Comparison of ENCODE assay signal across 21 cellular contexts in the genomic region with DNA sequence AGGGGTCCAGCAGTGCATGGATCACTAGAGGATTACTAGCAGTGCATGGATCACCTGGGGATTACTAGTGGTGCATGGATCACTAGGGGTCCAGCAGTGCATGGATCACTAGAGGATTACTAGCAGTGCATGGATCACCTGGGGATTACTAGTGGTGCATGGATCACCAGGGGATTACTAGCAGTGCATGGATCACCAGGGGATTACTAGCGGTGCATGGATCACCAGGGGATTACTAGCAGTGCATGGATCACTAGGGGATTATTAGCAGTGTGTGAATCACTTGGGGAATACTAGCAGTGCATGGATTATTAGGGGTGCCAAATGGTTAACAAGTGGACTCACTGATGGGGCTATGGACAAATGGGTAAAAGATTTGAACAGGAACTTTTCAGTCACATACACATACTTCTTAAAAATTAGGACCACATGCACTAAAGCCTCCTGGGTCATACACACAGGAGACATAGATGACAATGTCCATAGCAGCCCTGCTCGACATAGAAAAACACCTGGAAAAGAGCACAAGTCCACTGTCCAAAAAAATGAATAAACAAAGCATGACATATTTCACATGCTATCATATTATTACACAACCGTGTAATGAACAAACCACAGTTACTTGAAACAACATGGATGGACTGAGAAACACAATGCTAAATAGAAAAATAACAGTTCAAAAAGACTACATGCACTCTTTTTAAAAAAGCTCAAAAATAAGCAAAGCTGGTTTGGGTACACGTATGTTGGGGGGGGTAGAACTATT.
DNase-seq lines count a peak whose midpoint lies in the region; ATAC-seq, FAIRE-seq and TF ChIP-seq lines count a peak whose summit lies in the region.
"Had no signal": no experiment of that assay in that cellular context is flagged by ENCODE, and none has a peak within 500 bp of the region (broad histone marks: within the 10 kb centered on the region; RNA-seq: fewer than 3 reads in every experiment).

No MANE protein-coding gene starts in this region.

- no peak overlapping the region for H3K4me3 Mint-ChIP-seq in CD4-positive, alpha-beta T cell
- peak overlapping the region in 2 of 10 donors; percentile 62 to 75 for H3K4me3 Mint-ChIP-seq in naive thymus-derived CD4-positive, alpha-beta T cell
- H3K4me3 Mint-ChIP-seq: activated naive CD4-positive, alpha-beta T cell treated with anti-CD3 and anti-CD28 coated beads for 36 hours; activated T-cell treated with anti-CD3 and anti-CD28 coated beads, Interleukin-2, amount 50 U/mL, for 24 hours; GM23338 had no signal

- peaks cover 25% of the 10 kb centered on the region for H3K36me3 Mint-ChIP-seq in CD4-positive, alpha-beta T cell (ENCODE audit: low read depth)
- peaks cover 0 to 15% (median 4%) of the 10 kb centered on the region in 5 donors for H3K36me3 Mint-ChIP-seq in naive thymus-derived CD4-positive, alpha-beta T cell

- H3K14ac ChIP-seq in mesenchymal stem cell (ENCODE audit: low read length in 2 of 2) = no peak overlapping the region

- no peak overlapping the region for H3K4me3 ChIP-seq in K562
- no peak overlapping the region for H3K4me3 ChIP-seq in naive thymus-derived CD4-positive, alpha-beta T cell (ENCODE audit: low read length)
- H3K4me3 ChIP-seq in lower leg skin (ENCODE audit: low read depth, poor library complexity, severe bottlenecking) = no peak overlapping the region
- no peak overlapping the region for H3K4me3 ChIP-seq in mesenchymal stem cell (ENCODE audit: insufficient read depth in 1 of 2, low read depth in 1 of 2, low read length in 2 of 2)
- H3K4me3 ChIP-seq: GM23338, Peyer's patch, SJCRH30 had no signal

- no peaks in the 10 kb centered on the region for H3K27me3 ChIP-seq in CD4-positive, alpha-beta T cell (ENCODE audit: control insufficient read depth, insufficient read depth, low read length)
- no peaks in the 10 kb centered on the region for H3K27me3 ChIP-seq in K562 (ENCODE audit: control insufficient read depth in 2 of 2, insufficient read depth in 2 of 2, low read length in 2 of 2)
- H3K27me3 ChIP-seq in naive thymus-derived CD4-positive, alpha-beta T cell (ENCODE audit: control insufficient read depth in 2 of 2, insufficient read depth in 2 of 2, low read length in 2 of 2) = no peaks in the 10 kb centered on the region
- H3K27me3 ChIP-seq in mesenchymal stem cell (ENCODE audit: control insufficient read depth in 1 of 2, insufficient read depth in 1 of 2, low read length in 2 of 2) = no peaks in the 10 kb centered on the region
- H3K27me3 ChIP-seq: Peyer's patch had no signal

- no peaks in the 10 kb centered on the region for H4K20me1 ChIP-seq in K562 (replicated peaks; ENCODE audit: control insufficient read depth, insufficient read depth, low read length)

- H2BK12ac ChIP-seq in mesenchymal stem cell (ENCODE audit: low read length in 2 of 2) = no peak overlapping the region

- TF ChIP-seq POLR2A in GM12891 (IDR thresholded peaks at IDR 0.05; ENCODE audit: low read depth, low read length) = no peak
- TF ChIP-seq POLR2A in K562 (conservative IDR thresholded peaks at IDR 0.05) = no peak
- no peak for TF ChIP-seq POLR2A in lower leg skin (IDR thresholded peaks at IDR 0.05)

- POLR2A ChIA-PET in CD4-positive, alpha-beta T cell (lab: Charles Lee) = no interaction called here
- POLR2A ChIA-PET in K562 (lab: Yijun Ruan, JAX) = no interaction called here
- POLR2A ChIA-PET in naive thymus-derived CD4-positive, alpha-beta T cell (lab: Charles Lee) = no interaction called here

- H3K9me3 ChIP-seq in CD4-positive, alpha-beta T cell (ENCODE audit: control insufficient read depth, low read length) = peaks cover 5% of the 10 kb centered on the region
- 0 out of 2 replicates have a peak, but pooled peaks cover 2% of the 10 kb centered on the region for H3K9me3 ChIP-seq in K562 (replicated peaks; ENCODE audit: control insufficient read depth, insufficient read depth, low read depth, low read length)
- peaks cover 0 to 9% (median 6%) of the 10 kb centered on the region in 3 experiments for H3K9me3 ChIP-seq in naive thymus-derived CD4-positive, alpha-beta T cell (ENCODE audit: control insufficient read depth in 2 of 3, low read length in 3 of 3)
- peaks cover 3% of the 10 kb centered on the region for H3K9me3 ChIP-seq in mesenchymal stem cell (ENCODE audit: control insufficient read depth, low read length)
- H3K9me3 ChIP-seq: Peyer's patch, SJCRH30 had no signal

- no peak overlapping the region for H3K23ac ChIP-seq in mesenchymal stem cell (ENCODE audit: low read length in 2 of 2)

- H4K91ac ChIP-seq in mesenchymal stem cell (ENCODE audit: low read length) = no peak overlapping the region

- no peaks in the 10 kb centered on the region for H3K79me2 ChIP-seq in K562 (ENCODE audit: control insufficient read depth, insufficient read depth, low read length)

- BruUV-seq in K562 (replicated peaks; lab: Mats Ljungman, UMichigan) = no TSS peak

- CTCF ChIA-PET in CD4-positive, alpha-beta T cell (lab: Charles Lee) = no interaction called here
- CTCF ChIA-PET in K562 (lab: Yijun Ruan, JAX; ENCODE audit: low intra/inter-chr PET ratio) = no interaction called here
- CTCF ChIA-PET in naive thymus-derived CD4-positive, alpha-beta T cell (lab: Charles Lee) = no interaction called here

- TF ChIP-seq RAD21 in K562 (CRISPR knock-in tag; conservative IDR thresholded peaks at IDR 0.05 in 1 of 2, IDR thresholded peaks at IDR 0.05 in 1 of 2) = no peak

- no peak for TF ChIP-seq EP300 in K562 (IDR thresholded peaks at IDR 0.05; ENCODE audit: low read length)

- no peak overlapping the region for H3K9ac ChIP-seq in K562 (ENCODE audit: insufficient read depth in 1 of 2, low read depth in 2 of 2, low read length in 2 of 2)
- H3K9ac ChIP-seq in mesenchymal stem cell (ENCODE audit: low read length) = no peak overlapping the region

- TF ChIP-seq CTCF in CD4-positive, alpha-beta T cell (IDR thresholded peaks at IDR 0.05) = no peak
- no peak for TF ChIP-seq CTCF in K562 (IDR thresholded peaks at IDR 0.05 in 2 of 3, conservative IDR thresholded peaks at IDR 0.05 in 1 of 3; ENCODE audit: insufficient read depth in 2 of 3, low read depth in 1 of 3, low read length in 3 of 3)
- TF ChIP-seq CTCF in lower leg skin (IDR thresholded peaks at IDR 0.05) = no peak

- peaks cover 41% of the 10 kb centered on the region for H3K4me1 Mint-ChIP-seq in CD4-positive, alpha-beta T cell (ENCODE audit: low read depth)
- peaks cover 14 to 90% (median 60%) of the 10 kb centered on the region in 7 donors for H3K4me1 Mint-ChIP-seq in naive thymus-derived CD4-positive, alpha-beta T cell
- H3K4me1 Mint-ChIP-seq: GM23338 had no signal

- no peaks in the 10 kb centered on the region for H3K27me3 Mint-ChIP-seq in CD4-positive, alpha-beta T cell
- peaks cover 0 to 14% (median 0%) of the 10 kb centered on the region in 5 donors for H3K27me3 Mint-ChIP-seq in naive thymus-derived CD4-positive, alpha-beta T cell
- H3K27me3 Mint-ChIP-seq: activated T-cell treated with anti-CD3 and anti-CD28 coated beads, Interleukin-2, amount 50 U/mL, for 24 hours had no signal

- H3K4me1 ChIP-seq in K562 (replicated peaks in 1 of 2; ENCODE audit: control insufficient read depth in 2 of 2, insufficient read depth in 2 of 2, low read length in 2 of 2) = no peaks in the 10 kb centered on the region
- H3K4me1 ChIP-seq in naive thymus-derived CD4-positive, alpha-beta T cell (ENCODE audit: control insufficient read depth in 2 of 2, insufficient read depth in 2 of 2, low read length in 2 of 2) = peaks cover 43 to 44% of the 10 kb centered on the region in 2 donors
- H3K4me1 ChIP-seq in mesenchymal stem cell (ENCODE audit: control insufficient read depth, insufficient read depth, low read depth, low read length) = no peaks in the 10 kb centered on the region
- H3K4me1 ChIP-seq: Peyer's patch, SJCRH30 had no signal

- H3K27ac Mint-ChIP-seq in CD4-positive, alpha-beta T cell = peak overlapping the region; percentile 97
- peak overlapping the region in 8 of 9 donors; percentile 56 to 100 (median 99) for H3K27ac Mint-ChIP-seq in naive thymus-derived CD4-positive, alpha-beta T cell
- H3K27ac Mint-ChIP-seq: GM23338 had no signal

- H3K4me2 ChIP-seq in K562 (ENCODE audit: insufficient read depth, low read length) = no peak overlapping the region
- no peak overlapping the region for H3K4me2 ChIP-seq in mesenchymal stem cell (ENCODE audit: low read length, poor library complexity, severe bottlenecking)
- H3K4me2 ChIP-seq: GM23338 had no signal

- no peak for ATAC-seq in CD4-positive, alpha-beta T cell (ENCODE audit: poor library complexity)
- no peak for ATAC-seq in K562
- ATAC-seq in naive thymus-derived CD4-positive, alpha-beta T cell = no peak
- ATAC-seq: GM23338 had no signal

- H4K8ac ChIP-seq in mesenchymal stem cell (ENCODE audit: low read length) = no peak overlapping the region

- FAIRE-seq in GM12891 (lab: Jason Lieb, UNC) = peak; percentile 97
- FAIRE-seq in K562 (lab: Jason Lieb, UNC) = no peak
- FAIRE-seq: urothelium cell line had no signal

- no peaks in the 10 kb centered on the region for H3K9me1 ChIP-seq in K562 (ENCODE audit: control insufficient read depth, insufficient read depth, low read length)

- no peaks in the 10 kb centered on the region for H3K36me3 ChIP-seq in K562 (ENCODE audit: control insufficient read depth, insufficient read depth, low read length)
- H3K36me3 ChIP-seq in naive thymus-derived CD4-positive, alpha-beta T cell (ENCODE audit: control insufficient read depth in 2 of 3, insufficient read depth in 3 of 3, low read length in 3 of 3) = no peaks in the 10 kb centered on the region
- H3K36me3 ChIP-seq in mesenchymal stem cell (ENCODE audit: control insufficient read depth in 1 of 2, insufficient read depth in 2 of 2, low read depth in 1 of 2, low read length in 2 of 2) = peaks cover 0 to 9% of the 10 kb centered on the region in 2 experiments
- H3K36me3 ChIP-seq: Peyer's patch, SJCRH30 had no signal

- intact Hi-C loops in CD4-positive, alpha-beta T cell (cut with DNase I, micrococcal nuclease) = loop anchor here in 1 of 2 experiments (5.0 kb wide), 1 partner anchor 46 kb away; no protein-coding TSS in a partner anchor
- intact Hi-C loops in K562 (cut with micrococcal nuclease) (no loop called here), lower leg skin (cut with DNase I; ENCODE audit: low total_unique reads) (no loop called here)
- intact Hi-C loops in naive thymus-derived CD4-positive, alpha-beta T cell (cut with micrococcal nuclease) = no loop called here

- no peak overlapping the region for H2AFZ ChIP-seq in K562 (ENCODE audit: low read depth, low read length)
- H2AFZ ChIP-seq in mesenchymal stem cell (ENCODE audit: low read depth, low read length) = no peak overlapping the region
- H2AFZ ChIP-seq: GM23338 had no signal

- H3K9me3 Mint-ChIP-seq in CD4-positive, alpha-beta T cell = peaks cover 7% of the 10 kb centered on the region
- H3K9me3 Mint-ChIP-seq in naive thymus-derived CD4-positive, alpha-beta T cell = peaks cover 0 to 31% (median 12%) of the 10 kb centered on the region in 11 donors
- H3K9me3 Mint-ChIP-seq: GM23338 had no signal

- no peak overlapping the region for H2AK5ac ChIP-seq in mesenchymal stem cell (ENCODE audit: low read length, severe bottlenecking)

- in situ Hi-C loops in K562 (cut with MboI) = loop anchor here (25.0 kb wide), 1 partner anchor 311 kb away; no protein-coding TSS in a partner anchor

- 0% methylated on average over 4 of the region's 4 CpGs for WGBS in K562 (ENCODE audit: insufficient coverage, low coverage, missing lambda C conversion rate)
- 59 to 68% methylated on average over 4 of the region's 4 CpGs for WGBS in lower leg skin, 2 donors
- WGBS in mesenchymal stem cell = 63% methylated on average over 4 of the region's 4 CpGs

- no peak overlapping the region for H3K18ac ChIP-seq in mesenchymal stem cell (ENCODE audit: low read depth in 1 of 2, low read length in 2 of 2)

- peak overlapping the region; percentile 62 for H3K27ac ChIP-seq in CD4-positive, alpha-beta T cell (ENCODE audit: low read depth, low read length)
- H3K27ac ChIP-seq in K562 (ENCODE audit: extremely low read depth, low read depth, low read length) = no peak overlapping the region
- peak overlapping the region; percentile 75 for H3K27ac ChIP-seq in naive thymus-derived CD4-positive, alpha-beta T cell (ENCODE audit: low read depth, low read length)
- no peak overlapping the region for H3K27ac ChIP-seq in mesenchymal stem cell (ENCODE audit: low read length, poor library complexity, severe bottlenecking)
- H3K27ac ChIP-seq: SJCRH30 had no signal

- no peak overlapping the region for H2BK15ac ChIP-seq in mesenchymal stem cell (ENCODE audit: low read depth, poor library complexity, severe bottlenecking)

- H2BK120ac ChIP-seq in mesenchymal stem cell (ENCODE audit: low read depth, low read length) = no peak overlapping the region

- H3K79me1 ChIP-seq in mesenchymal stem cell (replicated peaks; ENCODE audit: low read length, poor library complexity, severe bottlenecking) = no peaks in the 10 kb centered on the region

- no peak overlapping the region for H2BK5ac ChIP-seq in mesenchymal stem cell (ENCODE audit: low read depth, low read length, poor library complexity, severe bottlenecking)

- no peak for DNase-seq in CD4-positive, alpha-beta T cell
- DNase-seq in GM12891 (ENCODE audit: insufficient read length, low spot score) (no peak), K562 (ENCODE audit: extremely low read depth in 1 of 4, low spot score in 3 of 4) (no peak), lower leg skin (ENCODE audit: low spot score in 2 of 2) (no peak), mesenchymal stem cell (no peak), DMS 273 (lab: John Stamatoyannopoulos, UW; ENCODE audit: unreplicated experiment) (no peak)
- no peak for DNase-seq in naive thymus-derived CD4-positive, alpha-beta T cell
- DNase-seq: activated T-cell treated with anti-CD3 and anti-CD28 coated beads, Interleukin-2, amount 50 U/mL, for 24 hours; C1 segment of cervical spinal cord; dermis blood vessel endothelial cell; DMS153; KG1; mammary epithelial cell; NCI-H146; NCI-H510A treated with DMSO at 0.1 percent for 48 hours; occipital lobe; Peyer's patch; SJCRH30 had no signal

- no peak overlapping the region for H3K4ac ChIP-seq in mesenchymal stem cell (ENCODE audit: low read depth in 1 of 2, low read length in 2 of 2)

Comparison
In these comparisons a context has a peak if more than half of its experiments do, and no peak if none do; other contexts are left out.
1. H3K27ac ChIP-seq: peak in CD4-positive, alpha-beta T cell (single experiment) and naive thymus-derived CD4-positive, alpha-beta T cell (single experiment); none in K562 (single experiment) and mesenchymal stem cell (single experiment).